ENCODE assay signal across 1 cellular context in the genomic region with DNA sequence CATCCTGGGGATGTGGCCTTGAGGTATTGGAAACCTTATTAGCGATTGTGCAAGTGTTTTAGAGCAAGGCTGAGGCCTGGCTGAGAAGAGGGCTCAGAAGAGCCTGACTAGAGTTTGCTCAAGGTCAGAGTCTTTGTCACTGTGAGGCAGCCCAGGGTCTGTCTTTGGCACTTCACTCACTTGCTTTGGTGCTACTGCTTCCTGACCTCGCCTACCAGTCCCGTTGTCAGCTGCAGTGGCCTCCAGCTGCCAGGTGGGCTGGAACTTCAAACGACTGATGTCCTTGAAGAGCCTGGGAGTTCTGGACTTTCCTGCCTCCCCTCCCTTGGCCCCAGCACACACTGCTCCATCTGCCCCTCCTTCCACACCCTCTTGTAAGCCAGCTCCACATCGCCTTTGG.
TF ChIP-seq lines count a peak whose summit lies in the region.

No MANE protein-coding gene starts in this region.

TF ChIP-seq in GM23338, 12 proteins besides CTCF, POLR2A, EP300 and RAD21 (continued from another document):
- TF ChIP-seq, protein P1, sequence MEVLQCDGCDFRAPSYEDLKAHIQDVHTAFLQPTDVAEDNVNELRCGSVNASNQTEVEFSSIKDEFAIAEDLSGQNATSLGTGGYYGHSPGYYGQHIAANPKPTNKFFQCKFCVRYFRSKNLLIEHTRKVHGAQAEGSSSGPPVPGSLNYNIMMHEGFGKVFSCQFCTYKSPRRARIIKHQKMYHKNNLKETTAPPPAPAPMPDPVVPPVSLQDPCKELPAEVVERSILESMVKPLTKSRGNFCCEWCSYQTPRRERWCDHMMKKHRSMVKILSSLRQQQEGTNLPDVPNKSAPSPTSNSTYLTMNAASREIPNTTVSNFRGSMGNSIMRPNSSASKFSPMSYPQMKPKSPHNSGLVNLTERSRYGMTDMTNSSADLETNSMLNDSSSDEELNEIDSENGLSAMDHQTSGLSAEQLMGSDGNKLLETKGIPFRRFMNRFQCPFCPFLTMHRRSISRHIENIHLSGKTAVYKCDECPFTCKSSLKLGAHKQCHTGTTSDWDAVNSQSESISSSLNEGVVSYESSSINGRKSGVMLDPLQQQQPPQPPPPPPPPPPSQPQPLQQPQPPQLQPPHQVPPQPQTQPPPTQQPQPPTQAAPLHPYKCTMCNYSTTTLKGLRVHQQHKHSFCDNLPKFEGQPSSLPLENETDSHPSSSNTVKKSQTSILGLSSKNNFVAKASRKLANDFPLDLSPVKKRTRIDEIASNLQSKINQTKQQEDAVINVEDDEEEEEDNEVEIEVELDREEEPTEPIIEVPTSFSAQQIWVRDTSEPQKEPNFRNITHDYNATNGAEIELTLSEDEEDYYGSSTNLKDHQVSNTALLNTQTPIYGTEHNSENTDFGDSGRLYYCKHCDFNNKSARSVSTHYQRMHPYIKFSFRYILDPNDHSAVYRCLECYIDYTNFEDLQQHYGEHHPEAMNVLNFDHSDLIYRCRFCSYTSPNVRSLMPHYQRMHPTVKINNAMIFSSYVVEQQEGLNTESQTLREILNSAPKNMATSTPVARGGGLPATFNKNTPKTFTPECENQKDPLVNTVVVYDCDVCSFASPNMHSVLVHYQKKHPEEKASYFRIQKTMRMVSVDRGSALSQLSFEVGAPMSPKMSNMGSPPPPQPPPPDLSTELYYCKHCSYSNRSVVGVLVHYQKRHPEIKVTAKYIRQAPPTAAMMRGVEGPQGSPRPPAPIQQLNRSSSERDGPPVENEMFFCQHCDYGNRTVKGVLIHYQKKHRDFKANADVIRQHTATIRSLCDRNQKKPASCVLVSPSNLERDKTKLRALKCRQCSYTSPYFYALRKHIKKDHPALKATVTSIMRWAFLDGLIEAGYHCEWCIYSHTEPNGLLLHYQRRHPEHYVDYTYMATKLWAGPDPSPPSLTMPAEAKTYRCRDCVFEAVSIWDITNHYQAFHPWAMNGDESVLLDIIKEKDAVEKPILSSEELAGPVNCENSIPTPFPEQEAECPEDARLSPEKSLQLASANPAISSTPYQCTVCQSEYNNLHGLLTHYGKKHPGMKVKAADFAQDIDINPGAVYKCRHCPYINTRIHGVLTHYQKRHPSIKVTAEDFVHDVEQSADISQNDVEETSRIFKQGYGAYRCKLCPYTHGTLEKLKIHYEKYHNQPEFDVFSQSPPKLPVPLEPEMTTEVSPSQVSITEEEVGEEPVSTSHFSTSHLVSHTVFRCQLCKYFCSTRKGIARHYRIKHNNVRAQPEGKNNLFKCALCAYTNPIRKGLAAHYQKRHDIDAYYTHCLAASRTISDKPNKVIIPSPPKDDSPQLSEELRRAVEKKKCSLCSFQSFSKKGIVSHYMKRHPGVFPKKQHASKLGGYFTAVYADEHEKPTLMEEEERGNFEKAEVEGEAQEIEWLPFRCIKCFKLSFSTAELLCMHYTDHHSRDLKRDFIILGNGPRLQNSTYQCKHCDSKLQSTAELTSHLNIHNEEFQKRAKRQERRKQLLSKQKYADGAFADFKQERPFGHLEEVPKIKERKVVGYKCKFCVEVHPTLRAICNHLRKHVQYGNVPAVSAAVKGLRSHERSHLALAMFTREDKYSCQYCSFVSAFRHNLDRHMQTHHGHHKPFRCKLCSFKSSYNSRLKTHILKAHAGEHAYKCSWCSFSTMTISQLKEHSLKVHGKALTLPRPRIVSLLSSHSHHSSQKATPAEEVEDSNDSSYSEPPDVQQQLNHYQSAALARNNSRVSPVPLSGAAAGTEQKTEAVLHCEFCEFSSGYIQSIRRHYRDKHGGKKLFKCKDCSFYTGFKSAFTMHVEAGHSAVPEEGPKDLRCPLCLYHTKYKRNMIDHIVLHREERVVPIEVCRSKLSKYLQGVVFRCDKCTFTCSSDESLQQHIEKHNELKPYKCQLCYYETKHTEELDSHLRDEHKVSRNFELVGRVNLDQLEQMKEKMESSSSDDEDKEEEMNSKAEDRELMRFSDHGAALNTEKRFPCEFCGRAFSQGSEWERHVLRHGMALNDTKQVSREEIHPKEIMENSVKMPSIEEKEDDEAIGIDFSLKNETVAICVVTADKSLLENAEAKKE (CRISPR knock-in tag; IDR thresholded peaks at IDR 0.05) = no peak
- TF ChIP-seq NANOG (IDR thresholded peaks at IDR 0.05; ENCODE audit: borderline replicate concordance) (no peak), STAT1 (IDR thresholded peaks at IDR 0.05; ENCODE audit: unreplicated experiment) (no peak), ZNF114 (CRISPR knock-in tag; IDR thresholded peaks at IDR 0.05) (no peak), EZH2 (IDR thresholded peaks at IDR 0.05; ENCODE audit: low read depth, unreplicated experiment) (no peak)
- TF ChIP-seq, protein P2, sequence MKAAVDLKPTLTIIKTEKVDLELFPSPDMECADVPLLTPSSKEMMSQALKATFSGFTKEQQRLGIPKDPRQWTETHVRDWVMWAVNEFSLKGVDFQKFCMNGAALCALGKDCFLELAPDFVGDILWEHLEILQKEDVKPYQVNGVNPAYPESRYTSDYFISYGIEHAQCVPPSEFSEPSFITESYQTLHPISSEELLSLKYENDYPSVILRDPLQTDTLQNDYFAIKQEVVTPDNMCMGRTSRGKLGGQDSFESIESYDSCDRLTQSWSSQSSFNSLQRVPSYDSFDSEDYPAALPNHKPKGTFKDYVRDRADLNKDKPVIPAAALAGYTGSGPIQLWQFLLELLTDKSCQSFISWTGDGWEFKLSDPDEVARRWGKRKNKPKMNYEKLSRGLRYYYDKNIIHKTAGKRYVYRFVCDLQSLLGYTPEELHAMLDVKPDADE (IDR thresholded peaks at IDR 0.05) = no peak
